In the genomic region with DNA sequence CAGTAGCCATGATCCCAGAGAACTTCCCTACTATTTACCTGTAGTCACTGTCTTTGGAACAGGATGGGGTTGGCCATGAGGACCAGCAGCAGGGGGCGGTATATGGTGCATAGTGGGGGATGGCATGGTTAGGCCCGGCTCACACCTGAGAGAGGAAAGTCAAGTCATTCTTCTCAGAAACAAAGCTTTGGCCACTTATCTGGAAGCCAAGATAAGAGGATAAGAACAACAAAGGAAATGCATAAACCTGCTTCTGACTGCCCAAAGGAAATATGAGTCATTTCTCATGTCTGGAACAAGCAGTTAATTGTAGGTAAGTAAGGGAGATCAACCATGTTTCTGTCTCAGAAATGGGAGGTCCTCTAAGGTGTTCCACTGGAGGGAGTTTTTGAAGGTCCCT, we compare ENCODE assay signal across 21 cellular contexts. TPM values are rescaled to one million over a fixed set of nuclear protein-coding genes. Genes with fewer than 3 reads are reported as not detected.
DNase-seq lines count a peak whose midpoint lies in the region; ATAC-seq and TF ChIP-seq lines count a peak whose summit lies in the region.
"Had no signal": no experiment of that assay in that cellular context is flagged by ENCODE, and none has a peak within 500 bp of the region (broad histone marks: within the 10 kb centered on the region; RNA-seq: fewer than 3 reads in every experiment).

No MANE protein-coding gene starts in this region.

- no peaks in the 10 kb centered on the region for H3K4me1 ChIP-seq in osteoblast (ENCODE audit: insufficient read depth, low read length)
- no peaks in the 10 kb centered on the region for H3K4me1 ChIP-seq in esophagus muscularis mucosa
- H3K4me1 ChIP-seq: right lobe of liver had no signal

- peaks cover 8% of the 10 kb centered on the region for H3K36me3 Mint-ChIP-seq in activated CD8-positive, alpha-beta T cell treated with anti-CD3 and anti-CD28 coated beads, Interleukin-2, amount 10 ng/mL, durations not matched to agents 7 days and 5 days (ENCODE audit: low read depth)
- H3K36me3 Mint-ChIP-seq: stimulated activated naive B cell treated with anti-CD40 and anti-IgM and Interleukin-4, amounts not matched to agents 10 μg/mL and 1 μg/mL and 100 μg/mL, for 72 hours had no signal

- H3K4me3 ChIP-seq in LNCaP clone FGC (ENCODE audit: low read depth, low read length) (no peak overlapping the region), osteoblast (ENCODE audit: insufficient read depth, low read length) (no peak overlapping the region), esophagus muscularis mucosa (no peak overlapping the region)
- H3K4me3 ChIP-seq: right lobe of liver had no signal

- no CpG with 5 or more reads among the region's 2 CpGs for WGBS in esophagus muscularis mucosa

- H3K36me3 ChIP-seq in osteoblast (ENCODE audit: insufficient read depth, low read length): no peaks in the 10 kb centered on the region
- no peaks in the 10 kb centered on the region for H3K36me3 ChIP-seq in esophagus muscularis mucosa
- H3K36me3 ChIP-seq: right lobe of liver had no signal

- H3K4me3 Mint-ChIP-seq in activated CD8-positive, alpha-beta T cell treated with anti-CD3 and anti-CD28 coated beads, Interleukin-2, amount 10 ng/mL, durations not matched to agents 7 days and 5 days: peak overlapping the region; percentile 25
- H3K4me3 Mint-ChIP-seq: stimulated activated naive B cell treated with anti-CD40 and anti-IgM and Interleukin-4, amounts not matched to agents 10 μg/mL and 1 μg/mL and 100 μg/mL, for 72 hours had no signal

- no peaks in the 10 kb centered on the region for H3K27me3 Mint-ChIP-seq in activated CD8-positive, alpha-beta T cell treated with anti-CD3 and anti-CD28 coated beads, Interleukin-2, amount 10 ng/mL, durations not matched to agents 7 days and 5 days (ENCODE audit: low read depth)
- H3K27me3 Mint-ChIP-seq: stimulated activated naive B cell treated with anti-CD40 and anti-IgM and Interleukin-4, amounts not matched to agents 10 μg/mL and 1 μg/mL and 100 μg/mL, for 72 hours had no signal

- H3K27me3 ChIP-seq in osteoblast (ENCODE audit: insufficient read depth, low read length) (no peaks in the 10 kb centered on the region), esophagus muscularis mucosa (no peaks in the 10 kb centered on the region)
- H3K27me3 ChIP-seq: right lobe of liver had no signal

- no peak overlapping the region for H2AFZ ChIP-seq in osteoblast (ENCODE audit: low read length)

- H3K27ac Mint-ChIP-seq in activated CD8-positive, alpha-beta T cell treated with anti-CD3 and anti-CD28 coated beads, Interleukin-2, amount 10 ng/mL, durations not matched to agents 7 days and 5 days: peak overlapping the region; percentile 78
- H3K27ac Mint-ChIP-seq: stimulated activated naive B cell treated with anti-CD40 and anti-IgM and Interleukin-4, amounts not matched to agents 10 μg/mL and 1 μg/mL and 100 μg/mL, for 72 hours had no signal

- no peak overlapping the region for H3K4me2 ChIP-seq in osteoblast (ENCODE audit: insufficient read depth, low read length)

- H3K79me2 ChIP-seq in osteoblast (ENCODE audit: insufficient read depth, low read length): no peaks in the 10 kb centered on the region

- peak; percentile 75 for ATAC-seq in activated CD8-positive, alpha-beta T cell treated with anti-CD3 and anti-CD28 coated beads, Interleukin-2, amount 10 ng/mL, durations not matched to agents 7 days and 5 days
- ATAC-seq in GM18868 (IDR thresholded peaks at IDR 0.05; ENCODE audit: unreplicated experiment) (no peak), esophagus mucosa (no peak)
- ATAC-seq: left lobe of liver, right lobe of liver had no signal

- H3K27ac ChIP-seq in osteoblast (ENCODE audit: low read depth, low read length) (no peak overlapping the region), esophagus muscularis mucosa (replicated peaks in 1 of 4) (no peak overlapping the region)
- H3K27ac ChIP-seq: right lobe of liver had no signal

- peak; percentile 5 for TF ChIP-seq CTCF in GM10248 (IDR thresholded peaks at IDR 0.05; ENCODE audit: control extremely low read depth, extremely low read depth, low read depth, missing control alignments)
- 0 out of 2 replicates have a peak, but pooled peaks have one; percentile 4 for TF ChIP-seq CTCF in LNCaP clone FGC (IDR thresholded peaks at IDR 0.05; ENCODE audit: control insufficient read depth, extremely low read depth, insufficient read depth)
- no peak for TF ChIP-seq CTCF in osteoblast (IDR thresholded peaks at IDR 0.05; ENCODE audit: extremely low read depth, low read depth, low read length)
- TF ChIP-seq CTCF in esophagus muscularis mucosa (IDR thresholded peaks at IDR 0.05): no peak

- peaks cover 68% of the 10 kb centered on the region for H3K4me1 Mint-ChIP-seq in activated CD8-positive, alpha-beta T cell treated with anti-CD3 and anti-CD28 coated beads, Interleukin-2, amount 10 ng/mL, durations not matched to agents 7 days and 5 days (ENCODE audit: low read depth)

- intact Hi-C loops in esophagus muscularis mucosa (cut with DNase I): no loop called here

- DNase-seq in GM10248 (ENCODE audit: extremely low spot score) (no peak), LNCaP clone FGC (ENCODE audit: low read depth) (no peak), renal cortical epithelial cell (ENCODE audit: low read depth) (peak; percentile 4), osteoblast (ENCODE audit: insufficient read length, low spot score, missing footprints) (no peak), esophagus muscularis mucosa (ENCODE audit: extremely low spot score) (no peak)
- peak; percentile 70 for DNase-seq in activated CD8-positive, alpha-beta T cell treated with anti-CD3 and anti-CD28 coated beads, Interleukin-2, amount 10 ng/mL, durations not matched to agents 7 days and 5 days
- DNase-seq: caudate nucleus; effector memory CD4-positive, alpha-beta T cell; GF-D8; KG1; NCI-H1105; NCI-H2171 treated with DMSO at 0.1 percent for 48 hours; NCI-H82; right lobe of liver; RPMI8226; stimulated activated naive B cell treated with anti-CD40 and anti-IgM and Interleukin-4, amounts not matched to agents 10 μg/mL and 1 μg/mL and 100 μg/mL, for 72 hours had no signal

- H3K9me3 Mint-ChIP-seq in activated CD8-positive, alpha-beta T cell treated with anti-CD3 and anti-CD28 coated beads, Interleukin-2, amount 10 ng/mL, durations not matched to agents 7 days and 5 days (ENCODE audit: insufficient read depth): no peaks in the 10 kb centered on the region
- H3K9me3 Mint-ChIP-seq: stimulated activated naive B cell treated with anti-CD40 and anti-IgM and Interleukin-4, amounts not matched to agents 10 μg/mL and 1 μg/mL and 100 μg/mL, for 72 hours had no signal

- POLR2A ChIA-PET in GM10248 (lab: Yijun Ruan, JAX): no interaction called here
- POLR2A ChIA-PET in activated CD8-positive, alpha-beta T cell treated with anti-CD3 and anti-CD28 coated beads, Interleukin-2, amount 10 ng/mL, durations not matched to agents 7 days and 5 days (lab: Charles Lee): no interaction called here

- TF ChIP-seq EP300 in esophagus muscularis mucosa (IDR thresholded peaks at IDR 0.05): no peak

- H4K20me1 ChIP-seq in osteoblast (ENCODE audit: insufficient read depth, low read length): no peaks in the 10 kb centered on the region

- CTCF ChIA-PET in GM10248 (lab: Yijun Ruan, JAX): no interaction called here
- CTCF ChIA-PET in activated CD8-positive, alpha-beta T cell treated with anti-CD3 and anti-CD28 coated beads, Interleukin-2, amount 10 ng/mL, durations not matched to agents 7 days and 5 days (lab: Charles Lee): interaction anchor here (0.9 to 1.9 kb wide), 4 partner anchors 143 to 515 kb away, joined by 3 to 8 read pairs (median 4); no protein-coding TSS in a partner anchor

- no peaks in the 10 kb centered on the region for H3K9me3 ChIP-seq in osteoblast (ENCODE audit: low read depth, low read length)
- no peaks in the 10 kb centered on the region for H3K9me3 ChIP-seq in esophagus muscularis mucosa
- H3K9me3 ChIP-seq: right lobe of liver had no signal

- no peak for TF ChIP-seq POLR2A in esophagus muscularis mucosa (IDR thresholded peaks at IDR 0.05; ENCODE audit: low read depth)

RNA-seq across cellular contexts. Expression of a gene that starts 10.8 kb away (rescaled TPM):
- under 1 TPM; 0.37 to 0.42 TPM for total RNA-seq in activated CD8-positive, alpha-beta T cell treated with anti-CD3 and anti-CD28 coated beads, Interleukin-2, amount 10 ng/mL, durations not matched to agents 7 days and 5 days
- total RNA-seq in renal cortical epithelial cell (not detected in 2 replicates), osteoblast (not detected in 2 replicates), esophagus mucosa (not detected), esophagus muscularis mucosa (not detected)
- total RNA-seq: H4, left lobe of liver, mucosa of gallbladder, right lobe of liver had no signal

Comparison
In these comparisons a context has a peak if more than half of its experiments do, and no peak if none do; other contexts are left out.
1. DNase-seq: peak in activated CD8-positive, alpha-beta T cell treated with anti-CD3 and anti-CD28 coated beads, Interleukin-2, amount 10 ng/mL, durations not matched to agents 7 days and 5 days (single experiment) and renal cortical epithelial cell (single experiment); none in GM10248 (single experiment), LNCaP clone FGC (single experiment), osteoblast (single experiment) and esophagus muscularis mucosa (single experiment).
2. CTCF ChIP-seq: peak in GM10248 (single experiment) and LNCaP clone FGC (single experiment); none in osteoblast (single experiment) and esophagus muscularis mucosa (0 of 3).